Comparison of ENCODE assay signal across 25 cellular contexts in genomic region chr2:148586528-148587128, GRCh38. TPM values are rescaled to one million over a fixed set of nuclear protein-coding genes. Genes with fewer than 3 reads are reported as not detected.
DNase-seq lines count a peak whose midpoint lies in the region; ATAC-seq and TF ChIP-seq lines count a peak whose summit lies in the region.
"Had no signal": no experiment of that assay in that cellular context is flagged by ENCODE, and none has a peak within 500 bp of the region (broad histone marks: within the 10 kb centered on the region; RNA-seq: fewer than 3 reads in every experiment).

No MANE protein-coding gene starts in this region.

- H3K23ac ChIP-seq in mesendoderm (ENCODE audit: low read length): no peak overlapping the region

- no peaks in the 10 kb centered on the region for H3K79me2 ChIP-seq in mesendoderm (ENCODE audit: control insufficient read depth, insufficient read depth, low read length)

- TF ChIP-seq CTCF in epithelial cell of esophagus (IDR thresholded peaks at IDR 0.05; ENCODE audit: insufficient read depth, low read depth, low read length, missing control alignments) (no peak), lower lobe of right lung (IDR thresholded peaks at IDR 0.05) (no peak), right atrium auricular region (IDR thresholded peaks at IDR 0.05) (no peak)

- no peak overlapping the region for H3K4me3 ChIP-seq in H7 (ENCODE audit: insufficient read depth, low read depth, low read length)
- no peak overlapping the region for H3K4me3 ChIP-seq in NT2/D1 (ENCODE audit: insufficient read length, low read depth)
- H3K4me3 ChIP-seq in epithelial cell of esophagus (ENCODE audit: low read length): no peak overlapping the region
- no peak overlapping the region for H3K4me3 ChIP-seq in mesendoderm (ENCODE audit: low read length)
- H3K4me3 ChIP-seq in lower lobe of right lung: no peak overlapping the region
- no peak overlapping the region for H3K4me3 ChIP-seq in right atrium auricular region
- H3K4me3 ChIP-seq: A549; BLaER1 treated with 17β-estradiol and CSF1 and Interleukin-3, amounts not matched to agents 10 nM and 100 nM; GM23248; MG63 had no signal

- H3K4me2 ChIP-seq in mesendoderm (ENCODE audit: low read length): no peak overlapping the region
- H3K4me2 ChIP-seq: A549; BLaER1 treated with 17β-estradiol and CSF1 and Interleukin-3, amounts not matched to agents 10 nM and 100 nM had no signal

- H4K5ac ChIP-seq in mesendoderm (ENCODE audit: low read length): no peak overlapping the region

- ATAC-seq in lower lobe of right lung: no peak
- ATAC-seq in Right ventricle myocardium superior (ENCODE audit: poor library complexity): no peak
- ATAC-seq: A549, HCT116 had no signal

- H3K56ac ChIP-seq in mesendoderm (ENCODE audit: low read length): no peak overlapping the region

- no peak overlapping the region for H3K4ac ChIP-seq in mesendoderm (ENCODE audit: low read depth, low read length)

- DNase-seq in H7 (peak; percentile 44), NT2/D1 (ENCODE audit: low read depth, low spot score) (peak; percentile 51), epithelial cell of esophagus (ENCODE audit: low read depth) (peak; percentile 29), mesendoderm (peak; percentile 67), lower lobe of right lung (no peak), Right ventricle myocardium superior (no peak), KG1 (lab: John Stamatoyannopoulos, UW) (no peak), right atrium auricular region (ENCODE audit: low spot score) (no peak)
- DNase-seq: AML-193; CD4-positive, alpha-beta T cell; DMS53; GM23248; MG63; NCI-H1048; NCI-H1417; NCI-H187; NCI-H2081 treated with DMSO at 0.1 percent for 48 hours; NCI-H446; NCI-H526; RPMI8226; SHP77; T-helper 1 cell had no signal

- no CpG with 5 or more reads among the region's 4 CpGs for WGBS in mesendoderm (ENCODE audit: extremely low coverage, insufficient coverage, low lambda C conversion rate)

- H3K18ac ChIP-seq in mesendoderm (ENCODE audit: low read length): no peak overlapping the region

- H2BK120ac ChIP-seq in mesendoderm (ENCODE audit: low read depth, low read length): no peak overlapping the region

- H2BK15ac ChIP-seq in mesendoderm (replicated peaks; ENCODE audit: low read depth): no peak overlapping the region

- H3K9ac ChIP-seq in NT2/D1 (ENCODE audit: insufficient read length, low read depth) (no peak overlapping the region), mesendoderm (ENCODE audit: low read length) (no peak overlapping the region)
- H3K9ac ChIP-seq: BLaER1 treated with 17β-estradiol and CSF1 and Interleukin-3, amounts not matched to agents 10 nM and 100 nM; GM23248 had no signal

- H3K36me3 ChIP-seq in H7 (replicated peaks; ENCODE audit: control insufficient read depth, insufficient read depth, low read length) (no peaks in the 10 kb centered on the region), NT2/D1 (ENCODE audit: insufficient read depth, insufficient read length, low read length) (no peaks in the 10 kb centered on the region), mesendoderm (ENCODE audit: control insufficient read depth, insufficient read depth, low read length) (no peaks in the 10 kb centered on the region), lower lobe of right lung (no peaks in the 10 kb centered on the region), right atrium auricular region (no peaks in the 10 kb centered on the region)
- H3K36me3 ChIP-seq: BLaER1 treated with 17β-estradiol and CSF1 and Interleukin-3, amounts not matched to agents 10 nM and 100 nM; MG63 had no signal

- intact Hi-C loops in lower lobe of right lung (cut with DNase I) (no loop called here), Right ventricle myocardium superior (cut with DNase I) (no loop called here)

- H3K27me3 ChIP-seq in H7 (ENCODE audit: control insufficient read depth, insufficient read depth, low read length) (no peaks in the 10 kb centered on the region), NT2/D1 (ENCODE audit: insufficient read depth, insufficient read length) (no peaks in the 10 kb centered on the region), mesendoderm (ENCODE audit: insufficient read depth, low read length, poor library complexity) (no peaks in the 10 kb centered on the region), lower lobe of right lung (ENCODE audit: low read depth) (no peaks in the 10 kb centered on the region), right atrium auricular region (no peaks in the 10 kb centered on the region)
- H3K27me3 ChIP-seq: BLaER1 treated with 17β-estradiol and CSF1 and Interleukin-3, amounts not matched to agents 10 nM and 100 nM; MG63 had no signal

- H3K9me3 ChIP-seq in NT2/D1 (ENCODE audit: insufficient read depth, low read length) (0 out of 2 replicates have a peak, but pooled peaks cover 8% of the 10 kb centered on the region), lower lobe of right lung (no peaks in the 10 kb centered on the region), right atrium auricular region (no peaks in the 10 kb centered on the region)
- H3K9me3 ChIP-seq: A549, MG63 had no signal

- H4K8ac ChIP-seq in mesendoderm (ENCODE audit: low read depth, low read length): no peak overlapping the region

- H2AK5ac ChIP-seq in mesendoderm (ENCODE audit: low read length): no peak overlapping the region

- H3K27ac ChIP-seq in mesendoderm (ENCODE audit: low read depth, low read length) (no peak overlapping the region), lower lobe of right lung (no peak overlapping the region), right atrium auricular region (no peak overlapping the region)
- H3K27ac ChIP-seq: A549; BLaER1 treated with 17β-estradiol and CSF1 and Interleukin-3, amounts not matched to agents 10 nM and 100 nM; GM23248 had no signal

- H3K4me1 ChIP-seq in NT2/D1 (ENCODE audit: insufficient read depth, insufficient read length) (no peaks in the 10 kb centered on the region), mesendoderm (ENCODE audit: control insufficient read depth, low read depth, low read length) (no peaks in the 10 kb centered on the region), lower lobe of right lung (no peaks in the 10 kb centered on the region), right atrium auricular region (no peaks in the 10 kb centered on the region)

- no peaks in the 10 kb centered on the region for H3K79me1 ChIP-seq in mesendoderm (ENCODE audit: low read length)

- H2BK5ac ChIP-seq in mesendoderm (ENCODE audit: low read length): no peak overlapping the region

RNA-seq across cellular contexts. Expression of gene EPC2, which starts 57.9 kb away (rescaled TPM):
- total RNA-seq in H7 (2014; rRNA removed; shearing (Covaris generic)): 9.5 and 15.6 TPM in 2 replicates
- polyA plus RNA-seq in mesendoderm (2013, experiment 1 of 2): 22.2 TPM
- polyA plus RNA-seq in mesendoderm (2013, experiment 2 of 2): 22.5 TPM
- total RNA-seq in lower lobe of right lung (36.8 TPM), Right ventricle myocardium superior (18.5 TPM), right atrium auricular region (10 to 100 TPM; 17.8 to 18.3 TPM)

Comparison
In these comparisons a context has a peak if more than half of its experiments do, and no peak if none do; other contexts are left out.
1. DNase-seq: peak in H7 (single experiment), NT2/D1 (single experiment), epithelial cell of esophagus (single experiment) and mesendoderm (single experiment); none in lower lobe of right lung (single experiment), Right ventricle myocardium superior (single experiment), KG1 (single experiment) and right atrium auricular region (single experiment).